Comparison of ENCODE assay signal across 19 cellular contexts in the genomic region with DNA sequence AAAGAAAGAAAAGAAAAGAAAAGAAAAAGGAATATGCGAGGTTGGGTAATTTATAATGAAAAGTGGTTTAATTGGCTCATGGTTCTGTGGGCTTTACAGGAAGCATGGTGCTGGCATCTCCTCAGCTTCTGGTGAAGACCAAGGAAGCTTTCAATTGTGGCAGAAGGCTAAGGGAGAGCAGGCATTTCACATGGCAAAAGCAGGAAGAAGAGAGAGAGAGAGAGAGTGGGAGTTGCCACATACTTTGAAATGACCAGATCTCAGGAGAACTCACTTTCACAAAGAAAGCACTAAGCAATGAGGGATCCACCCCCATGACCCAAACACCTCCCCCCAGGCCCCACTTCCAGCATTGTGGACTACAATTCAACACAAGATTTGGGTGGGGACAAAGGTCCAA. TPM values are rescaled to one million over a fixed set of nuclear protein-coding genes. Genes with fewer than 3 reads are reported as not detected.
DNase-seq lines count a peak whose midpoint lies in the region; ATAC-seq and TF ChIP-seq lines count a peak whose summit lies in the region.
"Had no signal": no experiment of that assay in that cellular context is flagged by ENCODE, and none has a peak within 500 bp of the region (broad histone marks: within the 10 kb centered on the region; RNA-seq: fewer than 3 reads in every experiment).

No MANE protein-coding gene starts in this region.

- 0 out of 2 replicates have a peak, but pooled peaks cover 3% of the 10 kb centered on the region for H3K9me3 ChIP-seq in IMR-90 (ENCODE audit: control insufficient read depth, insufficient read depth, low read length)

- peak overlapping the region; percentile 30; the same call in 1 of the 2 replicates for H3K4me3 Mint-ChIP-seq in WTC11

- TF ChIP-seq RAD21 in IMR-90 (IDR thresholded peaks at IDR 0.05; ENCODE audit: low read length), result no peak

- CTCF ChIA-PET in IMR-90 (lab: Yijun Ruan, JAX) (no interaction called here), WTC11 (lab: Charles Lee) (interaction anchor here (1.9 kb wide), 1 partner anchor 124 kb away, joined by 8 read pairs; no protein-coding TSS in a partner anchor)

- no peak for TF ChIP-seq CTCF in AG10803 (conservative IDR thresholded peaks at IDR 0.05; ENCODE audit: low read length)
- TF ChIP-seq CTCF in IMR-90 (conservative IDR thresholded peaks at IDR 0.05; ENCODE audit: low read depth, low read length), result no peak
- TF ChIP-seq CTCF in WTC11 (IDR thresholded peaks at IDR 0.05), result no peak
- no peak for TF ChIP-seq CTCF in fibroblast of villous mesenchyme (IDR thresholded peaks at IDR 0.05; ENCODE audit: insufficient read depth, low read depth, low read length)

- no peaks in the 10 kb centered on the region for H4K20me1 ChIP-seq in IMR-90 (ENCODE audit: insufficient read depth, low read length)

- H2BK20ac ChIP-seq in IMR-90 (ENCODE audit: low read depth, low read length), result no peak overlapping the region

- in situ Hi-C loops in IMR-90 (cut with MboI; ENCODE audit: low sequenced_read_pairs), result no loop called here

- H2BK15ac ChIP-seq in IMR-90 (ENCODE audit: low read depth, low read length), result no peak overlapping the region

- peaks cover 45% of the 10 kb centered on the region for H3K4me1 Mint-ChIP-seq in WTC11

- no peaks in the 10 kb centered on the region for H3K27me3 ChIP-seq in IMR-90 (ENCODE audit: control insufficient read depth, insufficient read depth, low read length)

- no peak overlapping the region for H3K56ac ChIP-seq in IMR-90 (ENCODE audit: extremely low read depth, insufficient read depth, low read length)

- H2AK9ac ChIP-seq in IMR-90 (replicated peaks; ENCODE audit: low read depth, low read length, poor library complexity), result no peak overlapping the region

- H3K36me3 Mint-ChIP-seq in WTC11, result peaks cover 34% of the 10 kb centered on the region

- 0 out of 2 replicates have a peak overlapping the region, but pooled peaks have one; percentile 45 for H3K14ac ChIP-seq in IMR-90 (replicated peaks; ENCODE audit: low read depth, low read length)

- peaks cover 10% of the 10 kb centered on the region for H3K4me1 ChIP-seq in IMR-90 (ENCODE audit: control insufficient read depth, insufficient read depth, low read length)

- H3K18ac ChIP-seq in IMR-90 (ENCODE audit: low read depth, low read length), result peak overlapping the region; percentile 68; the same call in 1 of the 2 replicates

- H3K9ac ChIP-seq in IMR-90 (ENCODE audit: low read depth, low read length), result no peak overlapping the region

- H3K27me3 Mint-ChIP-seq in WTC11 (ENCODE audit: low read depth), result peaks cover 24% of the 10 kb centered on the region

- peak overlapping the region; percentile 7; the same call in 1 of the 2 replicates for H2BK120ac ChIP-seq in IMR-90 (ENCODE audit: low read depth, low read length)

- no peak overlapping the region for H3K27ac ChIP-seq in IMR-90 (ENCODE audit: insufficient read depth, low read length)

- ATAC-seq in IMR-90 (ENCODE audit: low read depth) (no peak), WTC11 (no peak), GM21737 (IDR thresholded peaks at IDR 0.05; ENCODE audit: unreplicated experiment) (no peak), GM21825 (IDR thresholded peaks at IDR 0.05; ENCODE audit: unreplicated experiment) (no peak), GM21390 (IDR thresholded peaks at IDR 0.05; ENCODE audit: unreplicated experiment) (no peak)
- ATAC-seq: SK-N-SH treated with all-trans-retinoic acid at 6 μM for 48 hours had no signal

- peaks cover 40% of the 10 kb centered on the region for H3K9me3 Mint-ChIP-seq in WTC11

- BruUV-seq in IMR-90 (replicated peaks; lab: Mats Ljungman, UMichigan), result no TSS peak

- H3K4me2 ChIP-seq in IMR-90 (ENCODE audit: low read depth, low read length), result no peak overlapping the region

- POLR2A ChIA-PET in IMR-90 (lab: Charles Lee; ENCODE audit: unreplicated experiment) (no interaction called here), WTC11 (lab: Charles Lee) (no interaction called here)

- peak; percentile 66 for DNase-seq in AG10803 (ENCODE audit: low read depth)
- DNase-seq in IMR-90, result peak; percentile 21
- DNase-seq in WTC11 (ENCODE audit: low spot score), result no peak
- DNase-seq in fibroblast of villous mesenchyme (ENCODE audit: low read depth), result peak; percentile 11
- DNase-seq in GF-D8 (lab: John Stamatoyannopoulos, UW), result no peak
- DNase-seq: AML-193, DMS 273 treated with DMSO at 0.1 percent for 48 hours, KG1, NCI-H1105, NCI-H187, NCI-H226, NCI-H524 treated with DMSO at 0.1 percent for 48 hours, SHP77 had no signal

- H3K79me1 ChIP-seq in IMR-90 (ENCODE audit: low read depth in 1 of 2, low read length in 2 of 2), result no peaks in the 10 kb centered on the region

- H3K9me1 ChIP-seq in IMR-90 (ENCODE audit: insufficient read depth, low read length), result no peaks in the 10 kb centered on the region

- H2AK5ac ChIP-seq in IMR-90 (ENCODE audit: low read depth, low read length), result 0 out of 2 replicates have a peak overlapping the region, but pooled peaks have one; percentile 64

- no peak overlapping the region for H3K23ac ChIP-seq in IMR-90 (ENCODE audit: low read depth, low read length)

- TF ChIP-seq POLR2A in IMR-90 (IDR thresholded peaks at IDR 0.05; ENCODE audit: low read depth, low read length), result no peak

- no peak overlapping the region for H3K4me3 ChIP-seq in AG10803 (ENCODE audit: low read length)
- H3K4me3 ChIP-seq in IMR-90 (ENCODE audit: insufficient read depth, low read depth, low read length), result no peak overlapping the region
- no peak overlapping the region for H3K4me3 ChIP-seq in fibroblast of villous mesenchyme (ENCODE audit: low read depth, low read length)

- 0 out of 4 replicates have a peak overlapping the region, but pooled peaks of 1 of the 2 experiments have one; percentile 73 for H4K8ac ChIP-seq in IMR-90 (ENCODE audit: low read depth in 2 of 2, low read length in 2 of 2)

- dilution Hi-C loops in IMR-90 (cut with HindIII; ENCODE audit: low sequenced_read_pairs, unreplicated experiment), result no loop called here

- H3K27ac Mint-ChIP-seq in WTC11, result peak overlapping the region; percentile 50; the same call in 1 of the 2 replicates

- intact Hi-C loops in IMR-90 (cut with micrococcal nuclease), result no loop called here

- no peaks in the 10 kb centered on the region for H3K36me3 ChIP-seq in IMR-90 (ENCODE audit: control insufficient read depth, insufficient read depth, low read length)

- no peak overlapping the region for H2BK5ac ChIP-seq in IMR-90 (ENCODE audit: low read depth, low read length, poor library complexity, severe bottlenecking)

- H4K5ac ChIP-seq in IMR-90 (ENCODE audit: low read depth, low read length), result no peak overlapping the region

- 100% methylated on average over 1 of the region's 1 CpG for WGBS in IMR-90 (ENCODE audit: extremely low coverage in 2 of 2, insufficient read length in 1 of 2), 2 experiments

- no peak overlapping the region for H2AFZ ChIP-seq in IMR-90 (replicated peaks; ENCODE audit: low read length, poor library complexity)

- H3K4ac ChIP-seq in IMR-90 (ENCODE audit: low read depth, low read length), result no peak overlapping the region

- no peak overlapping the region for H4K91ac ChIP-seq in IMR-90 (ENCODE audit: insufficient read depth, low read depth, low read length)

TF ChIP-seq in IMR-90, 13 proteins besides CTCF, POLR2A, EP300 and RAD21:
- TF ChIP-seq CEBPB (IDR thresholded peaks at IDR 0.05; ENCODE audit: low read depth, low read length) (peak; percentile 6; the same call in 1 of the 2 replicates), MAZ (IDR thresholded peaks at IDR 0.05; ENCODE audit: borderline replicate concordance, low read depth, low read length) (no peak), RCOR1 (IDR thresholded peaks at IDR 0.05; ENCODE audit: insufficient replicate concordance, low read length) (no peak), SMC3 (IDR thresholded peaks at IDR 0.05; ENCODE audit: low read depth, low read length) (no peak)

TF ChIP-seq in WTC11, 78 proteins besides CTCF, POLR2A, EP300 and RAD21 (continues in another document):
- TF ChIP-seq TP53 (CRISPR knock-in tag; IDR thresholded peaks at IDR 0.05) (no peak), ZNF263 (CRISPR knock-in tag; IDR thresholded peaks at IDR 0.05; ENCODE audit: low read depth) (no peak), GTF2I (CRISPR knock-in tag; conservative IDR thresholded peaks at IDR 0.05) (no peak), ZNF232 (CRISPR knock-in tag; IDR thresholded peaks at IDR 0.05) (no peak), ZNF416 (CRISPR knock-in tag; IDR thresholded peaks at IDR 0.05) (no peak), NFE2L1 (CRISPR knock-in tag; IDR thresholded peaks at IDR 0.05) (no peak)
- TF ChIP-seq, protein P1, sequence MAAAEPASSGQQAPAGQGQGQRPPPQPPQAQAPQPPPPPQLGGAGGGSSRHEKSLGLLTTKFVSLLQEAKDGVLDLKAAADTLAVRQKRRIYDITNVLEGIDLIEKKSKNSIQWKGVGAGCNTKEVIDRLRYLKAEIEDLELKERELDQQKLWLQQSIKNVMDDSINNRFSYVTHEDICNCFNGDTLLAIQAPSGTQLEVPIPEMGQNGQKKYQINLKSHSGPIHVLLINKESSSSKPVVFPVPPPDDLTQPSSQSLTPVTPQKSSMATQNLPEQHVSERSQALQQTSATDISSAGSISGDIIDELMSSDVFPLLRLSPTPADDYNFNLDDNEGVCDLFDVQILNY (CRISPR knock-in tag; IDR thresholded peaks at IDR 0.05), result no peak
- TF ChIP-seq, protein P2, sequence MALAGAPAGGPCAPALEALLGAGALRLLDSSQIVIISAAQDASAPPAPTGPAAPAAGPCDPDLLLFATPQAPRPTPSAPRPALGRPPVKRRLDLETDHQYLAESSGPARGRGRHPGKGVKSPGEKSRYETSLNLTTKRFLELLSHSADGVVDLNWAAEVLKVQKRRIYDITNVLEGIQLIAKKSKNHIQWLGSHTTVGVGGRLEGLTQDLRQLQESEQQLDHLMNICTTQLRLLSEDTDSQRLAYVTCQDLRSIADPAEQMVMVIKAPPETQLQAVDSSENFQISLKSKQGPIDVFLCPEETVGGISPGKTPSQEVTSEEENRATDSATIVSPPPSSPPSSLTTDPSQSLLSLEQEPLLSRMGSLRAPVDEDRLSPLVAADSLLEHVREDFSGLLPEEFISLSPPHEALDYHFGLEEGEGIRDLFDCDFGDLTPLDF (CRISPR knock-in tag; IDR thresholded peaks at IDR 0.05), result no peak
- TF ChIP-seq, protein P3, sequence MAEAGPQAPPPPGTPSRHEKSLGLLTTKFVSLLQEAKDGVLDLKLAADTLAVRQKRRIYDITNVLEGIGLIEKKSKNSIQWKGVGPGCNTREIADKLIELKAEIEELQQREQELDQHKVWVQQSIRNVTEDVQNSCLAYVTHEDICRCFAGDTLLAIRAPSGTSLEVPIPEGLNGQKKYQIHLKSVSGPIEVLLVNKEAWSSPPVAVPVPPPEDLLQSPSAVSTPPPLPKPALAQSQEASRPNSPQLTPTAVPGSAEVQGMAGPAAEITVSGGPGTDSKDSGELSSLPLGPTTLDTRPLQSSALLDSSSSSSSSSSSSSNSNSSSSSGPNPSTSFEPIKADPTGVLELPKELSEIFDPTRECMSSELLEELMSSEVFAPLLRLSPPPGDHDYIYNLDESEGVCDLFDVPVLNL (CRISPR knock-in tag; IDR thresholded peaks at IDR 0.05; ENCODE audit: borderline replicate concordance, low read depth), result no peak

RNA-seq across cellular contexts. Expression of gene LINC01488, which starts 38.7 kb away (rescaled TPM):
- total RNA-seq in IMR-90 (2012; rRNA removed) (not detected in 2 replicates), WTC11 (2021) (not detected in 3 replicates), fibroblast of villous mesenchyme (not detected in 2 replicates)
- polyA plus RNA-seq in IMR-90 (2012; rRNA removed), result not detected in 2 replicates
- polyA plus RNA-seq in IMR-90 (2012; cell fraction: cytosol; rRNA removed), result not detected in 2 replicates
- polyA plus RNA-seq in IMR-90 (2012; cell fraction: nucleus; rRNA removed; ENCODE audit: low replicate concordance), result not detected in 2 replicates
- total RNA-seq: Daoy had no signal
- polyA plus RNA-seq: CD14-positive monocyte had no signal

Comparison
In these comparisons a context has a peak if more than half of its experiments do, and no peak if none do; other contexts are left out.
1. DNase-seq: peak in AG10803 (single experiment), IMR-90 (single experiment) and fibroblast of villous mesenchyme (single experiment); none in WTC11 (single experiment) and GF-D8 (single experiment).